Comparison of ENCODE assay signal across 1 cellular context in the genomic region with DNA sequence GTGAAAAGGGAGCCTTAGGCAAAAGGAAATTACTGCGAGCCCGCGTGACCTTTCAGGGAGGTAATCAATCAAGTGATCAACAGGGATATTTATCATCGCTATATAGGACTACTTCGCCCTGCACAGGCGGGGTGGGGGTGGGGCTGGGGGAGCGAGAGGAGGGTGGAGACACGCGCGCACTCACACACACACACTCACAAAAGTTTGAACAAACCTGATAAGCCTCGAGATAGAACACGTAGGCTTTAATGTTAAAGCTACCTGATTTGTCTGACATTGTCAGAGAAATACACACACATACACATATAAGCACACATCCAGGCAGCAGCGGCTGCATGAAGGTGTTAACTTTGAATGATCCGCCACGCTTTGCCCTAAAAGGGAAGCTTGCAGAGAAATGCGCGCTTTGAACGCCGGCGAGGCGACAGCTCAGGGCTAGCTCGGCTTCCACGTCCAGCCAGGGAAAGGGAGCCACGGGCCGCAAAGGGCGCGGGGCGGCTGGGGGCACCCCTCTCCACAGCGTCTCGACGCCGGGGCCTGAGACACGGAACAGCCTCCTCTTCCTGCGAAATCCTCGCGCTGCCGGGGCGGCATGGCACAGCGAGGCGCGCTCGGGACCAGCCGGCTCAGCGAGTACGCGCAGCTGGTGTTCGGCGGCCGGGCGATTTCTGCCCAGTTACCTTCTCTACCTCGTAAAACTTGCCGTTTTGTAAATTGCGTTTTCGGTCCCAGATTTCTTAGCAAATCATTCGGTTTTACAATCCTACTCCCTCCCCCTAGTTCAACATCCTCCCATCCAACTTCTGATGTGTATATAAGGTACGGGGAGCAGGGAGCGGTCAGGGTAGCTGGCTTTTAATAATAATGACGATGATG.
TF ChIP-seq lines count a peak whose summit lies in the region.

No MANE protein-coding gene starts in this region.

TF ChIP-seq in WTC11, 78 proteins besides CTCF, POLR2A, EP300 and RAD21 (continued from another document):
- TF ChIP-seq, protein P1, sequence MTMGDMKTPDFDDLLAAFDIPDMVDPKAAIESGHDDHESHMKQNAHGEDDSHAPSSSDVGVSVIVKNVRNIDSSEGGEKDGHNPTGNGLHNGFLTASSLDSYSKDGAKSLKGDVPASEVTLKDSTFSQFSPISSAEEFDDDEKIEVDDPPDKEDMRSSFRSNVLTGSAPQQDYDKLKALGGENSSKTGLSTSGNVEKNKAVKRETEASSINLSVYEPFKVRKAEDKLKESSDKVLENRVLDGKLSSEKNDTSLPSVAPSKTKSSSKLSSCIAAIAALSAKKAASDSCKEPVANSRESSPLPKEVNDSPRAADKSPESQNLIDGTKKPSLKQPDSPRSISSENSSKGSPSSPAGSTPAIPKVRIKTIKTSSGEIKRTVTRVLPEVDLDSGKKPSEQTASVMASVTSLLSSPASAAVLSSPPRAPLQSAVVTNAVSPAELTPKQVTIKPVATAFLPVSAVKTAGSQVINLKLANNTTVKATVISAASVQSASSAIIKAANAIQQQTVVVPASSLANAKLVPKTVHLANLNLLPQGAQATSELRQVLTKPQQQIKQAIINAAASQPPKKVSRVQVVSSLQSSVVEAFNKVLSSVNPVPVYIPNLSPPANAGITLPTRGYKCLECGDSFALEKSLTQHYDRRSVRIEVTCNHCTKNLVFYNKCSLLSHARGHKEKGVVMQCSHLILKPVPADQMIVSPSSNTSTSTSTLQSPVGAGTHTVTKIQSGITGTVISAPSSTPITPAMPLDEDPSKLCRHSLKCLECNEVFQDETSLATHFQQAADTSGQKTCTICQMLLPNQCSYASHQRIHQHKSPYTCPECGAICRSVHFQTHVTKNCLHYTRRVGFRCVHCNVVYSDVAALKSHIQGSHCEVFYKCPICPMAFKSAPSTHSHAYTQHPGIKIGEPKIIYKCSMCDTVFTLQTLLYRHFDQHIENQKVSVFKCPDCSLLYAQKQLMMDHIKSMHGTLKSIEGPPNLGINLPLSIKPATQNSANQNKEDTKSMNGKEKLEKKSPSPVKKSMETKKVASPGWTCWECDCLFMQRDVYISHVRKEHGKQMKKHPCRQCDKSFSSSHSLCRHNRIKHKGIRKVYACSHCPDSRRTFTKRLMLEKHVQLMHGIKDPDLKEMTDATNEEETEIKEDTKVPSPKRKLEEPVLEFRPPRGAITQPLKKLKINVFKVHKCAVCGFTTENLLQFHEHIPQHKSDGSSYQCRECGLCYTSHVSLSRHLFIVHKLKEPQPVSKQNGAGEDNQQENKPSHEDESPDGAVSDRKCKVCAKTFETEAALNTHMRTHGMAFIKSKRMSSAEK (CRISPR knock-in tag; IDR thresholded peaks at IDR 0.05; ENCODE audit: borderline replicate concordance) = no peak
- TF ChIP-seq RELA (CRISPR knock-in tag; IDR thresholded peaks at IDR 0.05; ENCODE audit: borderline replicate concordance) = 0 out of 2 replicates have a peak, but pooled peaks have one; percentile 62
- no peak for TF ChIP-seq OVOL2 (CRISPR knock-in tag; IDR thresholded peaks at IDR 0.05; ENCODE audit: borderline replicate concordance)
- TF ChIP-seq MYBL2 (CRISPR knock-in tag; IDR thresholded peaks at IDR 0.05) = peak; percentile 36; the same call in 1 of the 2 replicates
- TF ChIP-seq, protein P2, sequence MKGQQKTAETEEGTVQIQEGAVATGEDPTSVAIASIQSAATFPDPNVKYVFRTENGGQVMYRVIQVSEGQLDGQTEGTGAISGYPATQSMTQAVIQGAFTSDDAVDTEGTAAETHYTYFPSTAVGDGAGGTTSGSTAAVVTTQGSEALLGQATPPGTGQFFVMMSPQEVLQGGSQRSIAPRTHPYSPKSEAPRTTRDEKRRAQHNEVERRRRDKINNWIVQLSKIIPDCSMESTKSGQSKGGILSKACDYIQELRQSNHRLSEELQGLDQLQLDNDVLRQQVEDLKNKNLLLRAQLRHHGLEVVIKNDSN (CRISPR knock-in tag; IDR thresholded peaks at IDR 0.05) = 0 out of 2 replicates have a peak, but pooled peaks have one; percentile 38
- peak; percentile 81; the same call in 1 of the 2 replicates for TF ChIP-seq FOXP1 (CRISPR knock-in tag; IDR thresholded peaks at IDR 0.05; ENCODE audit: borderline replicate concordance)
- TF ChIP-seq, protein P3, sequence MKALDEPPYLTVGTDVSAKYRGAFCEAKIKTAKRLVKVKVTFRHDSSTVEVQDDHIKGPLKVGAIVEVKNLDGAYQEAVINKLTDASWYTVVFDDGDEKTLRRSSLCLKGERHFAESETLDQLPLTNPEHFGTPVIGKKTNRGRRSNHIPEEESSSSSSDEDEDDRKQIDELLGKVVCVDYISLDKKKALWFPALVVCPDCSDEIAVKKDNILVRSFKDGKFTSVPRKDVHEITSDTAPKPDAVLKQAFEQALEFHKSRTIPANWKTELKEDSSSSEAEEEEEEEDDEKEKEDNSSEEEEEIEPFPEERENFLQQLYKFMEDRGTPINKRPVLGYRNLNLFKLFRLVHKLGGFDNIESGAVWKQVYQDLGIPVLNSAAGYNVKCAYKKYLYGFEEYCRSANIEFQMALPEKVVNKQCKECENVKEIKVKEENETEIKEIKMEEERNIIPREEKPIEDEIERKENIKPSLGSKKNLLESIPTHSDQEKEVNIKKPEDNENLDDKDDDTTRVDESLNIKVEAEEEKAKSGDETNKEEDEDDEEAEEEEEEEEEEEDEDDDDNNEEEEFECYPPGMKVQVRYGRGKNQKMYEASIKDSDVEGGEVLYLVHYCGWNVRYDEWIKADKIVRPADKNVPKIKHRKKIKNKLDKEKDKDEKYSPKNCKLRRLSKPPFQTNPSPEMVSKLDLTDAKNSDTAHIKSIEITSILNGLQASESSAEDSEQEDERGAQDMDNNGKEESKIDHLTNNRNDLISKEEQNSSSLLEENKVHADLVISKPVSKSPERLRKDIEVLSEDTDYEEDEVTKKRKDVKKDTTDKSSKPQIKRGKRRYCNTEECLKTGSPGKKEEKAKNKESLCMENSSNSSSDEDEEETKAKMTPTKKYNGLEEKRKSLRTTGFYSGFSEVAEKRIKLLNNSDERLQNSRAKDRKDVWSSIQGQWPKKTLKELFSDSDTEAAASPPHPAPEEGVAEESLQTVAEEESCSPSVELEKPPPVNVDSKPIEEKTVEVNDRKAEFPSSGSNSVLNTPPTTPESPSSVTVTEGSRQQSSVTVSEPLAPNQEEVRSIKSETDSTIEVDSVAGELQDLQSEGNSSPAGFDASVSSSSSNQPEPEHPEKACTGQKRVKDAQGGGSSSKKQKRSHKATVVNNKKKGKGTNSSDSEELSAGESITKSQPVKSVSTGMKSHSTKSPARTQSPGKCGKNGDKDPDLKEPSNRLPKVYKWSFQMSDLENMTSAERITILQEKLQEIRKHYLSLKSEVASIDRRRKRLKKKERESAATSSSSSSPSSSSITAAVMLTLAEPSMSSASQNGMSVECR (CRISPR knock-in tag; IDR thresholded peaks at IDR 0.05; ENCODE audit: borderline replicate concordance) = no peak; the same call in 1 of the 2 replicates
- TF ChIP-seq, protein P4, sequence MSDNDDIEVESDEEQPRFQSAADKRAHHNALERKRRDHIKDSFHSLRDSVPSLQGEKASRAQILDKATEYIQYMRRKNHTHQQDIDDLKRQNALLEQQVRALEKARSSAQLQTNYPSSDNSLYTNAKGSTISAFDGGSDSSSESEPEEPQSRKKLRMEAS (CRISPR knock-in tag; IDR thresholded peaks at IDR 0.05) = peak; percentile 75; the same call in 1 of the 2 replicates
- peak; percentile 46; the same call in 1 of the 2 replicates for TF ChIP-seq ESRRA (CRISPR knock-in tag; IDR thresholded peaks at IDR 0.05; ENCODE audit: borderline replicate concordance)
- TF ChIP-seq, protein P5, sequence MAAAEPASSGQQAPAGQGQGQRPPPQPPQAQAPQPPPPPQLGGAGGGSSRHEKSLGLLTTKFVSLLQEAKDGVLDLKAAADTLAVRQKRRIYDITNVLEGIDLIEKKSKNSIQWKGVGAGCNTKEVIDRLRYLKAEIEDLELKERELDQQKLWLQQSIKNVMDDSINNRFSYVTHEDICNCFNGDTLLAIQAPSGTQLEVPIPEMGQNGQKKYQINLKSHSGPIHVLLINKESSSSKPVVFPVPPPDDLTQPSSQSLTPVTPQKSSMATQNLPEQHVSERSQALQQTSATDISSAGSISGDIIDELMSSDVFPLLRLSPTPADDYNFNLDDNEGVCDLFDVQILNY (CRISPR knock-in tag; IDR thresholded peaks at IDR 0.05) = no peak
- TF ChIP-seq, protein P6, sequence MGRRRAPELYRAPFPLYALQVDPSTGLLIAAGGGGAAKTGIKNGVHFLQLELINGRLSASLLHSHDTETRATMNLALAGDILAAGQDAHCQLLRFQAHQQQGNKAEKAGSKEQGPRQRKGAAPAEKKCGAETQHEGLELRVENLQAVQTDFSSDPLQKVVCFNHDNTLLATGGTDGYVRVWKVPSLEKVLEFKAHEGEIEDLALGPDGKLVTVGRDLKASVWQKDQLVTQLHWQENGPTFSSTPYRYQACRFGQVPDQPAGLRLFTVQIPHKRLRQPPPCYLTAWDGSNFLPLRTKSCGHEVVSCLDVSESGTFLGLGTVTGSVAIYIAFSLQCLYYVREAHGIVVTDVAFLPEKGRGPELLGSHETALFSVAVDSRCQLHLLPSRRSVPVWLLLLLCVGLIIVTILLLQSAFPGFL (CRISPR knock-in tag; IDR thresholded peaks at IDR 0.05; ENCODE audit: borderline replicate concordance) = no peak
- TF ChIP-seq, protein P7, sequence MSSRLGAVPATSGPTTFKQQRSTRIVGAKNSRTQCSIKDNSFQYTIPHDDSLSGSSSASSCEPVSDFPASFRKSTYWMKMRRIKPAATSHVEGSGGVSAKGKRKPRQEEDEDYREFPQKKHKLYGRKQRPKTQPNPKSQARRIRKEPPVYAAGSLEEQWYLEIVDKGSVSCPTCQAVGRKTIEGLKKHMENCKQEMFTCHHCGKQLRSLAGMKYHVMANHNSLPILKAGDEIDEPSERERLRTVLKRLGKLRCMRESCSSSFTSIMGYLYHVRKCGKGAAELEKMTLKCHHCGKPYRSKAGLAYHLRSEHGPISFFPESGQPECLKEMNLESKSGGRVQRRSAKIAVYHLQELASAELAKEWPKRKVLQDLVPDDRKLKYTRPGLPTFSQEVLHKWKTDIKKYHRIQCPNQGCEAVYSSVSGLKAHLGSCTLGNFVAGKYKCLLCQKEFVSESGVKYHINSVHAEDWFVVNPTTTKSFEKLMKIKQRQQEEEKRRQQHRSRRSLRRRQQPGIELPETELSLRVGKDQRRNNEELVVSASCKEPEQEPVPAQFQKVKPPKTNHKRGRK (CRISPR knock-in tag; IDR thresholded peaks at IDR 0.05; ENCODE audit: borderline replicate concordance) = no peak
